ENCODE assay signal across 21 cellular contexts in the genomic region with DNA sequence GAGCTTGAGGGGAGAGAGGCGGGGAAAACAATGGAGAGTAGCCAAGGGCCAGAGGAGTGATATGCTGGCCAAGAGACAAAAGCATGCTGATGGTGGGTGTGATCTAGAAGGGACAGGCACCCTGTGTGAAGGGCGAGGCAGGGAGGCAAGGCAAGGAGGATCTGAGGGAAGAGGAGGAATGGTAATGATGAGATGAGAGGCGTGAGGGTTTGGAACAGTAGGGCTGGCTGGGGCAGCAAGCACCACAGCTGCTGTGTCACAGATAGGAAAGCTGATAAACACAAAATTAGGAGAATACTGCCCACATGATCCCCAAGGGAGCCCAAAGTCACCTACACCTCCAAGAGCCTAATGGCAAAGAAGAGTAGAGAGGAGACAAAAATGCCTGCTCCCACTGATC.
A peak's percentile ranks its signal among the peaks of the same experiment; 100 is the strongest.
DNase-seq lines count a peak whose midpoint lies in the region; ATAC-seq, FAIRE-seq and TF ChIP-seq lines count a peak whose summit lies in the region.
"Had no signal": no experiment of that assay in that cellular context is flagged by ENCODE, and none has a peak within 500 bp of the region (broad histone marks: within the 10 kb centered on the region; RNA-seq: fewer than 3 reads in every experiment).

No MANE protein-coding gene starts in this region.

- H3K9me3 Mint-ChIP-seq in activated T-cell treated with anti-CD3 and anti-CD28 coated beads, Interleukin-2, amount 50 U/mL, for 24 hours, result no peaks in the 10 kb centered on the region
- H3K9me3 Mint-ChIP-seq in activated T-cell treated with anti-CD3 and anti-CD28 coated beads, Interleukin-2, amount 50 U/mL, for 4 hours, result no peaks in the 10 kb centered on the region

- no peaks in the 10 kb centered on the region for H3K9me3 ChIP-seq in K562 (replicated peaks; ENCODE audit: control insufficient read depth, insufficient read depth, low read depth, low read length)
- no peaks in the 10 kb centered on the region for H3K9me3 ChIP-seq in osteoblast (ENCODE audit: low read depth, low read length)
- H3K9me3 ChIP-seq: BE2C had no signal

- H3K4me1 ChIP-seq in K562 (replicated peaks in 1 of 2; ENCODE audit: control insufficient read depth in 2 of 2, insufficient read depth in 2 of 2, low read length in 2 of 2) (peaks cover 11 to 25% of the 10 kb centered on the region in 2 experiments), osteoblast (ENCODE audit: insufficient read depth, low read length) (no peaks in the 10 kb centered on the region)
- H3K4me1 ChIP-seq: BE2C; BLaER1 treated with 17β-estradiol and CSF1 and Interleukin-3, amounts not matched to agents 10 nM and 100 nM had no signal

- H2AFZ ChIP-seq in K562 (ENCODE audit: low read depth, low read length) (no peak overlapping the region), osteoblast (ENCODE audit: low read length) (no peak overlapping the region)

- H3K9ac ChIP-seq in K562 (ENCODE audit: insufficient read depth in 1 of 2, low read depth in 2 of 2, low read length in 2 of 2), result no peak overlapping the region
- H3K9ac ChIP-seq: BLaER1 treated with 17β-estradiol and CSF1 and Interleukin-3, amounts not matched to agents 10 nM and 100 nM had no signal

- no peak for TF ChIP-seq EP300 in K562 (IDR thresholded peaks at IDR 0.05; ENCODE audit: low read length)

- TF ChIP-seq CTCF in K562 (IDR thresholded peaks at IDR 0.05 in 2 of 3, conservative IDR thresholded peaks at IDR 0.05 in 1 of 3; ENCODE audit: insufficient read depth in 2 of 3, low read depth in 1 of 3, low read length in 3 of 3), result no peak
- no peak for TF ChIP-seq CTCF in osteoblast (IDR thresholded peaks at IDR 0.05; ENCODE audit: extremely low read depth, low read depth, low read length)

- no peak for DNase-seq in activated T-cell treated with anti-CD3 and anti-CD28 coated beads, Interleukin-2, amount 50 U/mL, for 24 hours
- no peak for DNase-seq in activated T-cell treated with anti-CD3 and anti-CD28 coated beads, Interleukin-2, amount 50 U/mL, for 4 hours
- peak in 3 of 4 experiments; percentile 28 to 37 (median 30) for DNase-seq in K562 (ENCODE audit: extremely low read depth in 1 of 4, low spot score in 3 of 4)
- DNase-seq in osteoblast (ENCODE audit: insufficient read length, low spot score, missing footprints), result peak; percentile 62
- no peak for DNase-seq in glomerular visceral epithelial cell (ENCODE audit: extremely low spot score)
- DNase-seq: BE2C; CD4-positive, alpha-beta T cell; CD8-positive, alpha-beta memory T cell; DMS 273 treated with DMSO at 0.1 percent for 48 hours; DMS79; EL; GDM1; H7; HCEC 1CT had no signal

- CTCF ChIA-PET in K562 (lab: Yijun Ruan, JAX; ENCODE audit: low intra/inter-chr PET ratio), result interaction anchor here (0.6 kb wide), 1 partner anchor 58 kb away, joined by 3 read pairs; no protein-coding TSS in a partner anchor

- no peak for TF ChIP-seq POLR2A in K562 (conservative IDR thresholded peaks at IDR 0.05)

- no peak overlapping the region for H3K4me3 Mint-ChIP-seq in activated T-cell treated with anti-CD3 and anti-CD28 coated beads, Interleukin-2, amount 50 U/mL, for 24 hours
- no peak overlapping the region for H3K4me3 Mint-ChIP-seq in activated T-cell treated with anti-CD3 and anti-CD28 coated beads, Interleukin-2, amount 50 U/mL, for 4 hours
- H3K4me3 Mint-ChIP-seq: CD14-positive monocyte; CD4-positive, alpha-beta T cell; CD8-positive, alpha-beta memory T cell had no signal

- ATAC-seq in activated T-cell treated with anti-CD3 and anti-CD28 coated beads, Interleukin-2, amount 50 U/mL, for 4 hours, result no peak
- ATAC-seq in K562 (peak; percentile 72), GM19467 (IDR thresholded peaks at IDR 0.05; ENCODE audit: unreplicated experiment) (no peak)
- ATAC-seq: GM12878 had no signal

- H3K4me2 ChIP-seq in K562 (ENCODE audit: insufficient read depth, low read length) (peak overlapping the region; percentile 32; the same call in 1 of the 2 replicates), osteoblast (ENCODE audit: insufficient read depth, low read length) (no peak overlapping the region)
- H3K4me2 ChIP-seq: BLaER1 treated with 17β-estradiol and CSF1 and Interleukin-3, amounts not matched to agents 10 nM and 100 nM had no signal

- peak; percentile 23 for FAIRE-seq in K562 (lab: Jason Lieb, UNC)
- FAIRE-seq: A204.1, GM12878, GM19239 had no signal

- H3K27me3 Mint-ChIP-seq in activated T-cell treated with anti-CD3 and anti-CD28 coated beads, Interleukin-2, amount 50 U/mL, for 24 hours, result no peaks in the 10 kb centered on the region
- no peaks in the 10 kb centered on the region for H3K27me3 Mint-ChIP-seq in activated T-cell treated with anti-CD3 and anti-CD28 coated beads, Interleukin-2, amount 50 U/mL, for 4 hours (ENCODE audit: low read depth)
- H3K27me3 Mint-ChIP-seq: CD4-positive, alpha-beta T cell; CD8-positive, alpha-beta memory T cell had no signal

- no peak overlapping the region for H3K4me3 ChIP-seq in K562
- H3K4me3 ChIP-seq in osteoblast (ENCODE audit: insufficient read depth, low read length), result no peak overlapping the region
- H3K4me3 ChIP-seq: BLaER1 treated with 17β-estradiol and CSF1 and Interleukin-3, amounts not matched to agents 10 nM and 100 nM; GM12878 had no signal

- TF ChIP-seq RAD21 in K562 (CRISPR knock-in tag; conservative IDR thresholded peaks at IDR 0.05 in 1 of 2, IDR thresholded peaks at IDR 0.05 in 1 of 2), result no peak

- 47% methylated on average over 3 of the region's 3 CpGs for WGBS in K562 (ENCODE audit: insufficient coverage, low coverage, missing lambda C conversion rate)

- H3K9me1 ChIP-seq in K562 (ENCODE audit: control insufficient read depth, insufficient read depth, low read length), result peaks cover 3% of the 10 kb centered on the region

- H3K27ac ChIP-seq in K562 (ENCODE audit: extremely low read depth, low read depth, low read length) (no peak overlapping the region; the same call in 2 of the 3 replicates), osteoblast (ENCODE audit: low read depth, low read length) (no peak overlapping the region)
- H3K27ac ChIP-seq: 22Rv1; BLaER1 treated with 17β-estradiol and CSF1 and Interleukin-3, amounts not matched to agents 10 nM and 100 nM had no signal

- peaks cover 54% of the 10 kb centered on the region for H3K36me3 Mint-ChIP-seq in activated T-cell treated with anti-CD3 and anti-CD28 coated beads, Interleukin-2, amount 50 U/mL, for 24 hours (ENCODE audit: low read depth)
- peaks cover 45% of the 10 kb centered on the region for H3K36me3 Mint-ChIP-seq in activated T-cell treated with anti-CD3 and anti-CD28 coated beads, Interleukin-2, amount 50 U/mL, for 4 hours (ENCODE audit: insufficient read depth)

- intact Hi-C loops in K562 (cut with micrococcal nuclease), result no loop called here

- H3K79me2 ChIP-seq in K562 (ENCODE audit: control insufficient read depth, insufficient read depth, low read length), result peaks cover 6% of the 10 kb centered on the region; the same call in 2 of the 3 replicates
- peaks cover 2% of the 10 kb centered on the region for H3K79me2 ChIP-seq in osteoblast (ENCODE audit: insufficient read depth, low read length)

- no TSS peak for BruUV-seq in K562 (replicated peaks; lab: Mats Ljungman, UMichigan)

- H3K4me1 Mint-ChIP-seq in activated T-cell treated with anti-CD3 and anti-CD28 coated beads, Interleukin-2, amount 50 U/mL, for 24 hours (ENCODE audit: low read depth), result no peaks in the 10 kb centered on the region
- no peaks in the 10 kb centered on the region for H3K4me1 Mint-ChIP-seq in activated T-cell treated with anti-CD3 and anti-CD28 coated beads, Interleukin-2, amount 50 U/mL, for 4 hours (ENCODE audit: low read depth)
- H3K4me1 Mint-ChIP-seq: CD14-positive monocyte had no signal

- peaks cover 25% of the 10 kb centered on the region for H3K36me3 ChIP-seq in K562 (ENCODE audit: control insufficient read depth, insufficient read depth, low read length)
- peaks cover 3% of the 10 kb centered on the region for H3K36me3 ChIP-seq in osteoblast (ENCODE audit: insufficient read depth, low read length)
- H3K36me3 ChIP-seq: BE2C had no signal

- no peaks in the 10 kb centered on the region for H3K27me3 ChIP-seq in K562 (ENCODE audit: control insufficient read depth in 2 of 2, insufficient read depth in 2 of 2, low read length in 2 of 2)
- H3K27me3 ChIP-seq in osteoblast (ENCODE audit: insufficient read depth, low read length), result no peaks in the 10 kb centered on the region
- H3K27me3 ChIP-seq: BE2C; BLaER1 treated with 17β-estradiol and CSF1 and Interleukin-3, amounts not matched to agents 10 nM and 100 nM had no signal

- in situ Hi-C loops in K562 (cut with MboI), result no loop called here

- peak overlapping the region; percentile 5 for H3K27ac Mint-ChIP-seq in activated T-cell treated with anti-CD3 and anti-CD28 coated beads, Interleukin-2, amount 50 U/mL, for 24 hours
- H3K27ac Mint-ChIP-seq: CD4-positive, alpha-beta T cell had no signal

- H4K20me1 ChIP-seq in K562 (replicated peaks; ENCODE audit: control insufficient read depth, insufficient read depth, low read length), result no peaks in the 10 kb centered on the region
- no peaks in the 10 kb centered on the region for H4K20me1 ChIP-seq in osteoblast (ENCODE audit: insufficient read depth, low read length)
- H4K20me1 ChIP-seq: BLaER1 treated with 17β-estradiol and CSF1 and Interleukin-3, amounts not matched to agents 10 nM and 100 nM had no signal

- POLR2A ChIA-PET in K562 (lab: Yijun Ruan, JAX), result interaction anchor here (0.6 to 0.9 kb wide), 4 partner anchors 9 to 141 kb away, joined by 3 to 4 read pairs (median 3); no protein-coding TSS in a partner anchor

TF ChIP-seq in K562, 482 proteins besides CTCF, POLR2A, EP300 and RAD21 (continues in another document):
- TF ChIP-seq, protein P1, sequence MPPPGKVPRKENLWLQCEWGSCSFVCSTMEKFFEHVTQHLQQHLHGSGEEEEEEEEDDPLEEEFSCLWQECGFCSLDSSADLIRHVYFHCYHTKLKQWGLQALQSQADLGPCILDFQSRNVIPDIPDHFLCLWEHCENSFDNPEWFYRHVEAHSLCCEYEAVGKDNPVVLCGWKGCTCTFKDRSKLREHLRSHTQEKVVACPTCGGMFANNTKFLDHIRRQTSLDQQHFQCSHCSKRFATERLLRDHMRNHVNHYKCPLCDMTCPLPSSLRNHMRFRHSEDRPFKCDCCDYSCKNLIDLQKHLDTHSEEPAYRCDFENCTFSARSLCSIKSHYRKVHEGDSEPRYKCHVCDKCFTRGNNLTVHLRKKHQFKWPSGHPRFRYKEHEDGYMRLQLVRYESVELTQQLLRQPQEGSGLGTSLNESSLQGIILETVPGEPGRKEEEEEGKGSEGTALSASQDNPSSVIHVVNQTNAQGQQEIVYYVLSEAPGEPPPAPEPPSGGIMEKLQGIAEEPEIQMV (tag; conservative IDR thresholded peaks at IDR 0.05; ENCODE audit: low read depth), result no peak

Comparison
In these comparisons a context has a peak if more than half of its experiments do, and no peak if none do; other contexts are left out.
1. DNase-seq: peak in K562 (3 of 4) and osteoblast (single experiment); none in activated T-cell treated with anti-CD3 and anti-CD28 coated beads, Interleukin-2, amount 50 U/mL, for 24 hours (single experiment), activated T-cell treated with anti-CD3 and anti-CD28 coated beads, Interleukin-2, amount 50 U/mL, for 4 hours (single experiment) and glomerular visceral epithelial cell (single experiment).